Comparison of ENCODE assay signal across 1 cellular context in genomic region chr5:83096660-83097334, GRCh38.
TF ChIP-seq lines count a peak whose summit lies in the region.

No MANE protein-coding gene starts in this region.

TF ChIP-seq in HCT116, 20 proteins besides CTCF, POLR2A, EP300 and RAD21:
- TF ChIP-seq EGR1 (IDR thresholded peaks at IDR 0.05; ENCODE audit: low read depth) (no peak), REST (IDR thresholded peaks at IDR 0.05; ENCODE audit: low read depth) (no peak), ELF1 (IDR thresholded peaks at IDR 0.05; ENCODE audit: borderline replicate concordance, low read depth) (no peak), SP1 (IDR thresholded peaks at IDR 0.05; ENCODE audit: low read depth) (0 out of 2 replicates have a peak, but pooled peaks have one; percentile 15)
